19 cellular contexts compared by ENCODE assay signal in genomic region chr5:95027775-95028174, GRCh38.
DNase-seq lines count a peak whose midpoint lies in the region; ATAC-seq, FAIRE-seq and TF ChIP-seq lines count a peak whose summit lies in the region.
"Had no signal": no experiment of that assay in that cellular context is flagged by ENCODE, and none has a peak within 500 bp of the region (broad histone marks: within the 10 kb centered on the region; RNA-seq: fewer than 3 reads in every experiment).

No MANE protein-coding gene starts in this region.

- H3K9me3 Mint-ChIP-seq in astrocyte (ENCODE audit: unreplicated experiment), result peaks cover 8% of the 10 kb centered on the region
- H3K9me3 Mint-ChIP-seq: stimulated activated memory B cell treated with anti-CD40 and anti-IgM and Interleukin-4, amounts not matched to agents 10 μg/mL and 1 μg/mL and 100 μg/mL, for 72 hours had no signal

- peaks cover 4% of the 10 kb centered on the region for H3K36me3 Mint-ChIP-seq in astrocyte (ENCODE audit: low read depth, unreplicated experiment)
- H3K36me3 Mint-ChIP-seq: naive thymus-derived CD8-positive, alpha-beta T cell; stimulated activated memory B cell treated with anti-CD40 and anti-IgM and Interleukin-4, amounts not matched to agents 10 μg/mL and 1 μg/mL and 100 μg/mL, for 72 hours had no signal

- H3K4me2 ChIP-seq in astrocyte (ENCODE audit: low read length), result no peak overlapping the region

- no peak for TF ChIP-seq CTCF in astrocyte (IDR thresholded peaks at IDR 0.05; ENCODE audit: insufficient read depth, low read depth, low read length)

- no peaks in the 10 kb centered on the region for H3K4me1 ChIP-seq in astrocyte (ENCODE audit: insufficient read depth, low read length)
- H3K4me1 ChIP-seq: Peyer's patch, uterus had no signal

- H3K27ac ChIP-seq in astrocyte (ENCODE audit: low read depth, low read length), result no peak overlapping the region
- H3K27ac ChIP-seq: Peyer's patch, uterus had no signal

- peak overlapping the region; percentile 66 for H3K27ac Mint-ChIP-seq in astrocyte (ENCODE audit: unreplicated experiment)
- H3K27ac Mint-ChIP-seq: naive thymus-derived CD8-positive, alpha-beta T cell; stimulated activated memory B cell treated with anti-CD40 and anti-IgM and Interleukin-4, amounts not matched to agents 10 μg/mL and 1 μg/mL and 100 μg/mL, for 72 hours had no signal

- no peaks in the 10 kb centered on the region for H3K79me2 ChIP-seq in astrocyte (ENCODE audit: insufficient read depth, low read length)

- peaks cover 46% of the 10 kb centered on the region for H3K4me1 Mint-ChIP-seq in astrocyte (ENCODE audit: low read depth, unreplicated experiment)
- H3K4me1 Mint-ChIP-seq: stimulated activated memory B cell treated with anti-CD40 and anti-IgM and Interleukin-4, amounts not matched to agents 10 μg/mL and 1 μg/mL and 100 μg/mL, for 72 hours had no signal

- DNase-seq in astrocyte (ENCODE audit: low read depth), result no peak
- no peak for DNase-seq in NCI-H2227 (lab: John Stamatoyannopoulos, UW; ENCODE audit: unreplicated experiment)
- DNase-seq in DMS79 treated with DMSO at 0.1 percent for 48 hours (lab: John Stamatoyannopoulos, UW), result no peak
- no peak for DNase-seq in hepatic stellate cell (ENCODE audit: low spot score)
- DNase-seq: activated CD4-positive, alpha-beta T cell treated with anti-CD3 and anti-CD28 coated beads for 48 hours; amygdala; GOT3; left ventricle myocardium superior; naive thymus-derived CD8-positive, alpha-beta T cell; NCI-H1436; Peyer's patch; stimulated activated CD4-positive, alpha-beta T cell treated with anti-CD3 and anti-CD28 coated beads, Interleukin-4, amount 100 ng/mL, for 24 hours; uterus had no signal

- H3K9me3 ChIP-seq in astrocyte (ENCODE audit: insufficient read depth, low read depth, low read length), result no peaks in the 10 kb centered on the region
- H3K9me3 ChIP-seq: Peyer's patch, uterus had no signal

- H4K20me1 ChIP-seq in astrocyte (ENCODE audit: insufficient read depth, low read length), result no peaks in the 10 kb centered on the region

- no peaks in the 10 kb centered on the region for H3K27me3 ChIP-seq in astrocyte (ENCODE audit: insufficient read depth, low read length)
- H3K27me3 ChIP-seq: Peyer's patch, uterus had no signal

- H3K4me3 ChIP-seq in astrocyte (ENCODE audit: insufficient read depth, low read depth, low read length), result no peak overlapping the region
- H3K4me3 ChIP-seq: Peyer's patch, uterus had no signal

- H2AFZ ChIP-seq in astrocyte (ENCODE audit: low read depth, low read length), result no peak overlapping the region

- no peak for FAIRE-seq in astrocyte (lab: Jason Lieb, UNC)

- ATAC-seq in GM18502 (IDR thresholded peaks at IDR 0.05; ENCODE audit: poor library complexity, unreplicated experiment), result peak; percentile 32
- ATAC-seq in GM19467 (IDR thresholded peaks at IDR 0.05; ENCODE audit: unreplicated experiment), result peak; percentile 31
- peak; percentile 40 for ATAC-seq in HG02885 (IDR thresholded peaks at IDR 0.05; ENCODE audit: poor library complexity, unreplicated experiment)
- ATAC-seq in HG02970 (IDR thresholded peaks at IDR 0.05; ENCODE audit: low FRiP score, unreplicated experiment), result no peak
- ATAC-seq: esophagus mucosa; naive thymus-derived CD8-positive, alpha-beta T cell had no signal

- H3K4me3 Mint-ChIP-seq in astrocyte (ENCODE audit: unreplicated experiment), result peak overlapping the region; percentile 34
- H3K4me3 Mint-ChIP-seq: stimulated activated memory B cell treated with anti-CD40 and anti-IgM and Interleukin-4, amounts not matched to agents 10 μg/mL and 1 μg/mL and 100 μg/mL, for 72 hours had no signal

- no peaks in the 10 kb centered on the region for H3K27me3 Mint-ChIP-seq in astrocyte (ENCODE audit: low read depth, unreplicated experiment)
- H3K27me3 Mint-ChIP-seq: stimulated activated memory B cell treated with anti-CD40 and anti-IgM and Interleukin-4, amounts not matched to agents 10 μg/mL and 1 μg/mL and 100 μg/mL, for 72 hours had no signal

- no peaks in the 10 kb centered on the region for H3K36me3 ChIP-seq in astrocyte (ENCODE audit: insufficient read depth, low read length)
- H3K36me3 ChIP-seq: Peyer's patch, uterus had no signal

- H3K9ac ChIP-seq in astrocyte (ENCODE audit: low read length), result no peak overlapping the region
